8 cellular contexts compared by ENCODE assay signal in genomic region chr20:17571153-17571527, GRCh38. TPM values are rescaled to one million over a fixed set of nuclear protein-coding genes. Genes with fewer than 3 reads are reported as not detected.
A peak's percentile ranks its signal among the peaks of the same experiment; 100 is the strongest.
DNase-seq lines count a peak whose midpoint lies in the region; ATAC-seq and TF ChIP-seq lines count a peak whose summit lies in the region.

No MANE protein-coding gene starts in this region.

- ATAC-seq in HG03095 (IDR thresholded peaks at IDR 0.05; ENCODE audit: unreplicated experiment) (peak; percentile 31), right lobe of liver (no peak), GM21825 (IDR thresholded peaks at IDR 0.05; ENCODE audit: unreplicated experiment) (no peak)

- H3K27ac ChIP-seq in ascending aorta (peak overlapping the region; percentile 98 to 100), right lobe of liver (peak overlapping the region in 2 of 3 donors; percentile 94 to 97), uterus (peak overlapping the region; percentile 99 to 100)

- TF ChIP-seq POLR2A in right lobe of liver (IDR thresholded peaks at IDR 0.05) (no peak), uterus (IDR thresholded peaks at IDR 0.05) (peak in 1 of 2 donors; percentile 59)

- no peaks in the 10 kb centered on the region for H3K27me3 ChIP-seq in ascending aorta
- no peaks in the 10 kb centered on the region for H3K27me3 ChIP-seq in right lobe of liver
- H3K27me3 ChIP-seq in uterus, result no peaks in the 10 kb centered on the region

- H3K4me3 ChIP-seq in ascending aorta (peak overlapping the region; percentile 93 to 99), right lobe of liver (peak overlapping the region; percentile 92 to 96 (median 96)), uterus (peak overlapping the region; percentile 72 to 77)

- WGBS in right lobe of liver (ENCODE audit: insufficient coverage, low coverage, low lambda C conversion rate, missing lambda C conversion rate), result 32% methylated on average over 6 of the region's 6 CpGs

- TF ChIP-seq CTCF in ascending aorta (IDR thresholded peaks at IDR 0.05) (no peak), right lobe of liver (IDR thresholded peaks at IDR 0.05) (no peak), uterus (IDR thresholded peaks at IDR 0.05) (no peak)

- DNase-seq in EL (peak; percentile 24), ascending aorta (ENCODE audit: low spot score in 2 of 2) (no peak), right lobe of liver (no peak), uterus (no peak), activated gamma-delta T cell treated with Interleukin-2 at 50 U/mL for 16 hours (no peak), H4 (ENCODE audit: low spot score) (no peak)

- H3K4me1 ChIP-seq in ascending aorta (peaks cover 7 to 35% of the 10 kb centered on the region in 2 donors), right lobe of liver (peaks cover 0 to 26% (median 9%) of the 10 kb centered on the region in 4 donors), uterus (no peaks in the 10 kb centered on the region)

- no peaks in the 10 kb centered on the region for H3K9me3 ChIP-seq in ascending aorta
- H3K9me3 ChIP-seq in right lobe of liver, result no peaks in the 10 kb centered on the region
- no peaks in the 10 kb centered on the region for H3K9me3 ChIP-seq in uterus

- intact Hi-C loops in ascending aorta (cut with DNase I) (loop anchor here (2.0 kb wide), 2 partner anchors 18 to 42 kb away; no protein-coding TSS in a partner anchor), right lobe of liver (cut with DNase I) (no loop called here), uterus (cut with DNase I; ENCODE audit: low total_unique reads) (loop anchor here (5.0 kb wide), 1 partner anchor 36 kb away; no protein-coding TSS in a partner anchor)

- peaks cover 3 to 11% of the 10 kb centered on the region in 2 donors for H3K36me3 ChIP-seq in ascending aorta
- no peaks in the 10 kb centered on the region for H3K36me3 ChIP-seq in right lobe of liver
- H3K36me3 ChIP-seq in uterus, result no peaks in the 10 kb centered on the region

RNA-seq across cellular contexts. Expression of gene DSTN, which starts 1.3 kb away (rescaled TPM):
- total RNA-seq in ascending aorta, result 452 TPM
- 10 to 100 TPM; 65.8 to 94.4 (median 86.9) TPM for total RNA-seq in right lobe of liver
- 100 to 1,000 TPM; 294 to 674 (median 623) TPM for total RNA-seq in uterus
- 289 and 303 TPM in 2 replicates for total RNA-seq in H4 (2014; rRNA removed; shearing (Covaris generic))

RNA-seq across cellular contexts. Expression of gene BFSP1, which starts 40.0 kb away (rescaled TPM):
- total RNA-seq in ascending aorta (not detected), right lobe of liver (under 1 TPM; 0.16 to 0.68 (median 0.25) TPM), uterus (1 to 10 TPM; 1.5 to 5.1 (median 3.1) TPM)
- total RNA-seq in H4 (2014; rRNA removed; shearing (Covaris generic)), result 8.2 and 12.3 TPM in 2 replicates

Comparison
In these comparisons a context has a peak if more than half of its experiments do, and no peak if none do; other contexts are left out.
1. intact Hi-C loops: an anchor here in ascending aorta (2.0 kb wide) and uterus (5.0 kb wide); none called in right lobe of liver.